19 cellular contexts compared by ENCODE assay signal in the genomic region with DNA sequence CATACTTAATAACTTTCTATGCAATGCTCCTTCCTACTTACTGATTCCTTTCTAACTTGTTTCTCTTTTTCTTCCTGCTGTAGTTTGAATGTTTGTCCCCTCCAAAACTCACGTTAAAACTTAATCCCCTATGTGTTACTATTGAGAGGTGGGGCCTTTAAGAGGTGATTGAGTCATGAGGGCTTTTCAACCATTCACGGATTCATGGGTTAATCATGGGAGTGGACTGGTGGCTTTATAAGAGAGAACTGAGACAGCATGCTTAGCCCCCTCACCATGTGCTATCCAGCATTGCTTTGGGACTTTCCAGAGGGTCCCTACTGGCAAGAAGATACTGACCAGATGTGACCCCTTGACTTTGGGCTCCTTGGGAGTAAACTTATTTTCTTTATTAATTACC.
DNase-seq lines count a peak whose midpoint lies in the region; ATAC-seq, FAIRE-seq and TF ChIP-seq lines count a peak whose summit lies in the region.
"Had no signal": no experiment of that assay in that cellular context is flagged by ENCODE, and none has a peak within 500 bp of the region (broad histone marks: within the 10 kb centered on the region; RNA-seq: fewer than 3 reads in every experiment).

No MANE protein-coding gene starts in this region.

- H3K27ac Mint-ChIP-seq in memory B cell: no peak overlapping the region
- H3K27ac Mint-ChIP-seq: CD8-positive, alpha-beta memory T cell; T-helper 1 cell treated with Interleukin-12 subunit alpha and Interleukin-12 subunit beta and Interleukin-4 antibody, amounts not matched to agents 30 μg/mL and 1 μg/mL, for 36 hours had no signal

- ATAC-seq in GM18868 (IDR thresholded peaks at IDR 0.05; ENCODE audit: unreplicated experiment): peak; percentile 48
- peak; percentile 45 for ATAC-seq in HG02885 (IDR thresholded peaks at IDR 0.05; ENCODE audit: poor library complexity, unreplicated experiment)
- no peak for ATAC-seq in memory B cell (ENCODE audit: low read depth)
- no peak for ATAC-seq in GM21529 (IDR thresholded peaks at IDR 0.05; ENCODE audit: unreplicated experiment)
- ATAC-seq in GM21390 (IDR thresholded peaks at IDR 0.05; ENCODE audit: unreplicated experiment): no peak

- TF ChIP-seq POLR2A in GM12891 (IDR thresholded peaks at IDR 0.05; ENCODE audit: low read depth, low read length): no peak

- H3K27me3 Mint-ChIP-seq in memory B cell: no peaks in the 10 kb centered on the region

- FAIRE-seq in GM12891 (lab: Jason Lieb, UNC): peak; percentile 45

- H3K9me3 Mint-ChIP-seq in memory B cell: no peaks in the 10 kb centered on the region
- H3K9me3 Mint-ChIP-seq: CD8-positive, alpha-beta memory T cell; T-helper 1 cell treated with Interleukin-12 subunit alpha and Interleukin-12 subunit beta and Interleukin-4 antibody, amounts not matched to agents 30 μg/mL and 1 μg/mL, for 36 hours had no signal

- peaks cover 6% of the 10 kb centered on the region for H3K4me1 Mint-ChIP-seq in memory B cell
- H3K4me1 Mint-ChIP-seq: CD8-positive, alpha-beta memory T cell had no signal

- H3K4me3 Mint-ChIP-seq in memory B cell: peak overlapping the region; percentile 16
- H3K4me3 Mint-ChIP-seq: CD8-positive, alpha-beta memory T cell; T-helper 1 cell treated with Interleukin-12 subunit alpha and Interleukin-12 subunit beta and Interleukin-4 antibody, amounts not matched to agents 30 μg/mL and 1 μg/mL, for 36 hours had no signal

- no peaks in the 10 kb centered on the region for H3K36me3 Mint-ChIP-seq in memory B cell
- H3K36me3 Mint-ChIP-seq: CD8-positive, alpha-beta memory T cell had no signal

- DNase-seq in GM12891 (ENCODE audit: insufficient read length, low spot score) (no peak), memory B cell (ENCODE audit: low spot score in 2 of 2) (no peak), DMS79 treated with DMSO at 0.1 percent for 48 hours (lab: John Stamatoyannopoulos, UW) (no peak)
- DNase-seq: C1 segment of cervical spinal cord; CD8-positive, alpha-beta memory T cell; DMS53; GOT3; NCI-H1105; NCI-H2081; NCI-H2171 treated with DMSO at 0.1 percent for 48 hours; NCI-H446; NCI-H526 treated with DMSO at 0.1 percent for 48 hours; NK-92 treated with Interleukin-12 subunit alpha and Interleukin-12 subunit beta, amount 100 ng/mL, for 24 hours; Peyer's patch had no signal

TF ChIP-seq in GM12891, 5 proteins besides CTCF, POLR2A, EP300 and RAD21:
- TF ChIP-seq SPI1 (IDR thresholded peaks at IDR 0.05; ENCODE audit: low read depth, low read length): 0 out of 2 replicates have a peak, but pooled peaks have one; percentile 26
- TF ChIP-seq PAX5 (IDR thresholded peaks at IDR 0.05; ENCODE audit: insufficient read depth, low read length, severe bottlenecking): no peak
- TF ChIP-seq TAF1 (IDR thresholded peaks at IDR 0.05; ENCODE audit: low read depth, low read length): no peak
TF ChIP-seq in GM12891: peak in this region for 1.

Comparison
In these comparisons a context has a peak if more than half of its experiments do, and no peak if none do; other contexts are left out.
1. ATAC-seq: peak in GM18868 (single experiment) and HG02885 (single experiment); none in memory B cell (single experiment), GM21529 (single experiment) and GM21390 (single experiment).